In genomic region chr1:30779294-30780071, GRCh38 we compare ENCODE assay signal across 1 cellular context.
TF ChIP-seq lines count a peak whose summit lies in the region.

No MANE protein-coding gene starts in this region.

TF ChIP-seq in HepG2, 621 proteins besides CTCF, POLR2A, EP300 and RAD21 (continued from another document):
- TF ChIP-seq SALL1 (CRISPR knock-in tag; IDR thresholded peaks at IDR 0.05) (peak; percentile 47; the same call in 1 of the 2 replicates), NFIC (IDR thresholded peaks at IDR 0.05; ENCODE audit: low read length) (no peak), SMAD3 (CRISPR knock-in tag; IDR thresholded peaks at IDR 0.05) (peak; percentile 28; the same call in 1 of the 2 replicates), ZNF773 (CRISPR knock-in tag; IDR thresholded peaks at IDR 0.05; ENCODE audit: borderline replicate concordance) (no peak), ELF1 (CRISPR knock-in tag; IDR thresholded peaks at IDR 0.05) (no peak), ZKSCAN5 (CRISPR knock-in tag; IDR thresholded peaks at IDR 0.05) (no peak), KLF11 (CRISPR knock-in tag; IDR thresholded peaks at IDR 0.05) (no peak), RNF219 (CRISPR knock-in tag; IDR thresholded peaks at IDR 0.05) (no peak), ZGPAT (CRISPR knock-in tag; IDR thresholded peaks at IDR 0.05) (no peak), ZNF558 (CRISPR knock-in tag; IDR thresholded peaks at IDR 0.05; ENCODE audit: borderline replicate concordance) (no peak), ZFP82 (CRISPR knock-in tag; IDR thresholded peaks at IDR 0.05; ENCODE audit: borderline replicate concordance) (no peak), TEAD2 (CRISPR knock-in tag; IDR thresholded peaks at IDR 0.05) (no peak), HOXD1 (CRISPR knock-in tag; IDR thresholded peaks at IDR 0.05) (no peak), ZBTB43 (CRISPR knock-in tag; conservative IDR thresholded peaks at IDR 0.05) (no peak), ZC3H4 (CRISPR knock-in tag; IDR thresholded peaks at IDR 0.05; ENCODE audit: borderline replicate concordance) (no peak), ZFP1 (CRISPR knock-in tag; IDR thresholded peaks at IDR 0.05) (no peak), ZNF746 (CRISPR knock-in tag; IDR thresholded peaks at IDR 0.05) (no peak), MLLT10 (CRISPR knock-in tag; IDR thresholded peaks at IDR 0.05) (no peak), ZNF121 (CRISPR knock-in tag; IDR thresholded peaks at IDR 0.05) (no peak), NONO (IDR thresholded peaks at IDR 0.05) (no peak), NONO (CRISPR knock-in tag; conservative IDR thresholded peaks at IDR 0.05) (no peak), SCMH1 (CRISPR knock-in tag; IDR thresholded peaks at IDR 0.05; ENCODE audit: borderline replicate concordance) (no peak), IKZF1 (IDR thresholded peaks at IDR 0.05) (no peak), HNF4G (IDR thresholded peaks at IDR 0.05; ENCODE audit: borderline replicate concordance, low read depth, low read length) (0 out of 2 replicates have a peak, but pooled peaks have one; percentile 17), HNF4G (CRISPR knock-in tag; IDR thresholded peaks at IDR 0.05; ENCODE audit: borderline replicate concordance, low read depth) (no peak), KAT2B (IDR thresholded peaks at IDR 0.05; ENCODE audit: borderline replicate concordance, low read depth, low read length) (no peak), BORCS8-MEF2B (CRISPR knock-in tag; IDR thresholded peaks at IDR 0.05) (0 out of 2 replicates have a peak, but pooled peaks have one; percentile 33), IKZF5 (CRISPR knock-in tag; IDR thresholded peaks at IDR 0.05) (no peak), ZNF574 (CRISPR knock-in tag; IDR thresholded peaks at IDR 0.05) (0 out of 2 replicates have a peak, but pooled peaks have one; percentile 20), THAP7 (CRISPR knock-in tag; IDR thresholded peaks at IDR 0.05) (no peak), MAZ (IDR thresholded peaks at IDR 0.05; ENCODE audit: borderline replicate concordance, low read depth, low read length) (0 out of 2 replicates have a peak, but pooled peaks have one; percentile 43), MAZ (CRISPR knock-in tag; IDR thresholded peaks at IDR 0.05; ENCODE audit: low read depth) (peak; percentile 46; the same call in 1 of the 2 replicates), KLF16 (CRISPR knock-in tag; IDR thresholded peaks at IDR 0.05) (no peak), ZNF446 (CRISPR knock-in tag; IDR thresholded peaks at IDR 0.05) (no peak), KDM2A (CRISPR knock-in tag; IDR thresholded peaks at IDR 0.05; ENCODE audit: borderline replicate concordance, low read depth) (peak; percentile 54; the same call in 1 of the 2 replicates), SMYD3 (CRISPR knock-in tag; IDR thresholded peaks at IDR 0.05) (0 out of 2 replicates have a peak, but pooled peaks have one; percentile 19), HDAC1 (CRISPR knock-in tag; IDR thresholded peaks at IDR 0.05) (no peak), ZC3H13 (CRISPR knock-in tag; IDR thresholded peaks at IDR 0.05) (no peak), MAFG (CRISPR knock-in tag; IDR thresholded peaks at IDR 0.05) (no peak), E2F1 (CRISPR knock-in tag; IDR thresholded peaks at IDR 0.05) (no peak), HNF1B (CRISPR knock-in tag; IDR thresholded peaks at IDR 0.05) (0 out of 2 replicates have a peak, but pooled peaks have one; percentile 25), TCF7L2 (IDR thresholded peaks at IDR 0.05; ENCODE audit: low read depth, low read length) (no peak)
